Comparison of ENCODE assay signal across 16 cellular contexts in the genomic region with DNA sequence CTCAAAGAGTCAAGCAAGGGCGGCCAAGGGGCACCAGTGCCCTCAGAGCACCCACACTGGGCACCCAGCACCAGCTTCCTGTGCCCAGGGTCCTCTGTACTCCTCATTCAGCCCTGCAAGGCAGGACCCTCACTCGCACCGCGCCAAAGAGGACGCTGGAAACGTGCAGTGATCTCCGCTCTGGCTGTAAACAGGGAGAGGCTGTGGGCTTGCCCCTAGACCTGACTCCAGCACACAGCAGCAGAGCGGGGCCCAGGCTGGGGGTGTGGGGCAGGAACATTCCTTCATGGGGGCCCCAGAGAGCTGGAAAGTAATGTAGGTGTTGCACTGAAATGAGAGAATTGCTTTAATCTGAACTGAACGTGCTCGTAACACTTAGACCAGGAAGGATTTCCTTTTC. TPM values are rescaled to one million over a fixed set of nuclear protein-coding genes. Genes with fewer than 3 reads are reported as not detected.
DNase-seq lines count a peak whose midpoint lies in the region; ATAC-seq and TF ChIP-seq lines count a peak whose summit lies in the region.
"Had no signal": no experiment of that assay in that cellular context is flagged by ENCODE, and none has a peak within 500 bp of the region (broad histone marks: within the 10 kb centered on the region; RNA-seq: fewer than 3 reads in every experiment).

No MANE protein-coding gene starts in this region.

- intact Hi-C loops in activated naive CD4-positive, alpha-beta T cell treated with anti-CD3 and anti-CD28 coated beads for 36 hours (cut with micrococcal nuclease): loop anchor here (10.0 kb wide), 1 partner anchor 1601 kb away; no protein-coding TSS in a partner anchor
- intact Hi-C loops in adrenal gland (cut with DNase I): no loop called here

- H3K9ac ChIP-seq in Loucy (ENCODE audit: low read depth, low read length, poor library complexity, severe bottlenecking): no peak overlapping the region
- H3K9ac ChIP-seq: GM23248 had no signal

- no peak for ATAC-seq in stimulated activated effector memory CD8-positive, alpha-beta T cell treated with anti-CD3 and anti-CD28 coated beads, Interleukin-12 subunit alpha, Interleukin-12 subunit beta, amount 100 ng/mL, for 72 hours
- ATAC-seq in HG02852 (IDR thresholded peaks at IDR 0.05; ENCODE audit: unreplicated experiment) (no peak), gastroesophageal sphincter (no peak)

- TF ChIP-seq CTCF in Loucy (conservative IDR thresholded peaks at IDR 0.05; ENCODE audit: low read length): no peak
- TF ChIP-seq CTCF in adrenal gland (IDR thresholded peaks at IDR 0.05): no peak
- TF ChIP-seq CTCF in gastroesophageal sphincter (IDR thresholded peaks at IDR 0.05): no peak

- DNase-seq in activated naive CD4-positive, alpha-beta T cell treated with anti-CD3 and anti-CD28 coated beads, Interleukin-2, amount 10 ng/mL, durations not matched to agents 7 days and 5 days: no peak
- DNase-seq in activated naive CD4-positive, alpha-beta T cell treated with anti-CD3 and anti-CD28 coated beads for 36 hours: no peak
- peak; percentile 43 for DNase-seq in ecto neural progenitor cell (ENCODE audit: low spot score)
- DNase-seq in stimulated activated effector memory CD8-positive, alpha-beta T cell treated with anti-CD3 and anti-CD28 coated beads, Interleukin-12 subunit alpha, Interleukin-12 subunit beta, amount 100 ng/mL, for 72 hours (ENCODE audit: low spot score in 2 of 2): no peak
- DNase-seq in adrenal gland: no peak
- DNase-seq: DND-41, GDM1, GM23248, NCI-H1048, NCI-H1694 treated with DMSO at 0.1 percent for 48 hours, NCI-H748 treated with DMSO at 0.1 percent for 48 hours, PC-9 had no signal

- no peaks in the 10 kb centered on the region for H3K9me2 ChIP-seq in Loucy (replicated peaks; ENCODE audit: low read depth, low read length)

- H3K27me3 ChIP-seq in Loucy (ENCODE audit: insufficient read depth, low read length, poor library complexity, severe bottlenecking) (no peaks in the 10 kb centered on the region), adrenal gland (no peaks in the 10 kb centered on the region), gastroesophageal sphincter (no peaks in the 10 kb centered on the region)

- H3K4me3 ChIP-seq in Loucy (ENCODE audit: low read length, poor library complexity, severe bottlenecking) (no peak overlapping the region), adrenal gland (no peak overlapping the region), gastroesophageal sphincter (no peak overlapping the region)
- H3K4me3 ChIP-seq: GM23248, PC-9 had no signal

- H3K27ac Mint-ChIP-seq in activated naive CD4-positive, alpha-beta T cell treated with anti-CD3 and anti-CD28 coated beads, Interleukin-2, amount 10 ng/mL, durations not matched to agents 7 days and 5 days: peak overlapping the region; percentile 85
- H3K27ac Mint-ChIP-seq in activated naive CD4-positive, alpha-beta T cell treated with anti-CD3 and anti-CD28 coated beads for 36 hours: no peak overlapping the region
- peak overlapping the region; percentile 88 for H3K27ac Mint-ChIP-seq in stimulated activated effector memory CD8-positive, alpha-beta T cell treated with anti-CD3 and anti-CD28 coated beads, Interleukin-12 subunit alpha, Interleukin-12 subunit beta, amount 100 ng/mL, for 72 hours

- WGBS in adrenal gland, 4 donors: 68 to 89% (median 85%) methylated on average over 5 to 10 of the region's 10 CpGs
- WGBS in gastroesophageal sphincter (ENCODE audit: low coverage in 1 of 2), 2 donors: 84% methylated on average over 2 of the region's 10 CpGs; no CpG with 5 or more reads in 1 of the 2 donors

- H3K9me3 Mint-ChIP-seq in activated naive CD4-positive, alpha-beta T cell treated with anti-CD3 and anti-CD28 coated beads, Interleukin-2, amount 10 ng/mL, durations not matched to agents 7 days and 5 days: no peaks in the 10 kb centered on the region
- H3K9me3 Mint-ChIP-seq in activated naive CD4-positive, alpha-beta T cell treated with anti-CD3 and anti-CD28 coated beads for 36 hours: peaks cover 2% of the 10 kb centered on the region
- H3K9me3 Mint-ChIP-seq in stimulated activated effector memory CD8-positive, alpha-beta T cell treated with anti-CD3 and anti-CD28 coated beads, Interleukin-12 subunit alpha, Interleukin-12 subunit beta, amount 100 ng/mL, for 72 hours: no peaks in the 10 kb centered on the region

- H3K36me3 ChIP-seq in Loucy (ENCODE audit: insufficient read depth, low read length) (no peaks in the 10 kb centered on the region), adrenal gland (replicated peaks in 1 of 2) (no peaks in the 10 kb centered on the region), gastroesophageal sphincter (no peaks in the 10 kb centered on the region)

- TF ChIP-seq EP300 in gastroesophageal sphincter (IDR thresholded peaks at IDR 0.05): no peak

- H3K27ac ChIP-seq in adrenal gland (no peak overlapping the region), gastroesophageal sphincter (no peak overlapping the region)
- H3K27ac ChIP-seq: GM23248, PC-9 had no signal

- peaks cover 12% of the 10 kb centered on the region for H3K4me1 ChIP-seq in Loucy (ENCODE audit: insufficient read depth, low read length, poor library complexity, severe bottlenecking)
- peaks cover 0 to 5% of the 10 kb centered on the region in 2 donors for H3K4me1 ChIP-seq in adrenal gland (replicated peaks in 1 of 2)
- peaks cover 0 to 6% (median 0%) of the 10 kb centered on the region in 3 donors for H3K4me1 ChIP-seq in gastroesophageal sphincter

- no peaks in the 10 kb centered on the region for H3K79me2 ChIP-seq in Loucy (ENCODE audit: insufficient read depth, low read length)

- peak overlapping the region; percentile 71 for H2AFZ ChIP-seq in Loucy (ENCODE audit: low read length)
- H2AFZ ChIP-seq: GM23248, PC-9 had no signal

- no peak overlapping the region for H3K4me3 Mint-ChIP-seq in activated naive CD4-positive, alpha-beta T cell treated with anti-CD3 and anti-CD28 coated beads, Interleukin-2, amount 10 ng/mL, durations not matched to agents 7 days and 5 days
- no peak overlapping the region for H3K4me3 Mint-ChIP-seq in activated naive CD4-positive, alpha-beta T cell treated with anti-CD3 and anti-CD28 coated beads for 36 hours
- H3K4me3 Mint-ChIP-seq in stimulated activated effector memory CD8-positive, alpha-beta T cell treated with anti-CD3 and anti-CD28 coated beads, Interleukin-12 subunit alpha, Interleukin-12 subunit beta, amount 100 ng/mL, for 72 hours: no peak overlapping the region
- H3K4me3 Mint-ChIP-seq: CD14-positive monocyte had no signal

- TF ChIP-seq POLR2A in adrenal gland (IDR thresholded peaks at IDR 0.05) (no peak), gastroesophageal sphincter (IDR thresholded peaks at IDR 0.05) (no peak)

- peak overlapping the region; percentile 8 for H3K4me2 ChIP-seq in Loucy (ENCODE audit: low read depth, low read length, poor library complexity, severe bottlenecking)
- H3K4me2 ChIP-seq: PC-9 had no signal

- no peaks in the 10 kb centered on the region for H4K20me1 ChIP-seq in Loucy (ENCODE audit: insufficient read depth, low read length, poor library complexity, severe bottlenecking)

- peaks cover 40% of the 10 kb centered on the region for H3K4me1 Mint-ChIP-seq in activated naive CD4-positive, alpha-beta T cell treated with anti-CD3 and anti-CD28 coated beads, Interleukin-2, amount 10 ng/mL, durations not matched to agents 7 days and 5 days
- H3K4me1 Mint-ChIP-seq in activated naive CD4-positive, alpha-beta T cell treated with anti-CD3 and anti-CD28 coated beads for 36 hours (ENCODE audit: low read depth): peaks cover 23% of the 10 kb centered on the region
- peaks cover 32% of the 10 kb centered on the region for H3K4me1 Mint-ChIP-seq in stimulated activated effector memory CD8-positive, alpha-beta T cell treated with anti-CD3 and anti-CD28 coated beads, Interleukin-12 subunit alpha, Interleukin-12 subunit beta, amount 100 ng/mL, for 72 hours

- H3K27me3 Mint-ChIP-seq in activated naive CD4-positive, alpha-beta T cell treated with anti-CD3 and anti-CD28 coated beads, Interleukin-2, amount 10 ng/mL, durations not matched to agents 7 days and 5 days: no peaks in the 10 kb centered on the region
- H3K27me3 Mint-ChIP-seq in activated naive CD4-positive, alpha-beta T cell treated with anti-CD3 and anti-CD28 coated beads for 36 hours (ENCODE audit: low read depth): no peaks in the 10 kb centered on the region

- H3K9me3 ChIP-seq in Loucy (ENCODE audit: insufficient read depth, low read depth, low read length) (no peaks in the 10 kb centered on the region), adrenal gland (replicated peaks in 1 of 3) (no peaks in the 10 kb centered on the region), gastroesophageal sphincter (no peaks in the 10 kb centered on the region)

- CTCF ChIA-PET in activated naive CD4-positive, alpha-beta T cell treated with anti-CD3 and anti-CD28 coated beads, Interleukin-2, amount 10 ng/mL, durations not matched to agents 7 days and 5 days (lab: Charles Lee): interaction anchor here (0.9 to 1.1 kb wide), 2 partner anchors 8 to 24 kb away, joined by 4 to 5 read pairs; no protein-coding TSS in a partner anchor
- CTCF ChIA-PET in activated naive CD4-positive, alpha-beta T cell treated with anti-CD3 and anti-CD28 coated beads for 36 hours (lab: Charles Lee): interaction anchor here (1.6 kb wide), 1 partner anchor 57 kb away, joined by 3 read pairs; a partner anchor contains a TSS

- no peaks in the 10 kb centered on the region for H3F3A ChIP-seq in Loucy (ENCODE audit: low read depth)

- peaks cover 11% of the 10 kb centered on the region for H3K36me3 Mint-ChIP-seq in activated naive CD4-positive, alpha-beta T cell treated with anti-CD3 and anti-CD28 coated beads, Interleukin-2, amount 10 ng/mL, durations not matched to agents 7 days and 5 days
- H3K36me3 Mint-ChIP-seq in activated naive CD4-positive, alpha-beta T cell treated with anti-CD3 and anti-CD28 coated beads for 36 hours (ENCODE audit: low read depth): no peaks in the 10 kb centered on the region
- peaks cover 6% of the 10 kb centered on the region for H3K36me3 Mint-ChIP-seq in stimulated activated effector memory CD8-positive, alpha-beta T cell treated with anti-CD3 and anti-CD28 coated beads, Interleukin-12 subunit alpha, Interleukin-12 subunit beta, amount 100 ng/mL, for 72 hours

RNA-seq across cellular contexts. Expression of a gene that starts 5.0 kb away (rescaled TPM):
- 10 to 100 TPM; 20.6 to 23.4 TPM for total RNA-seq in activated naive CD4-positive, alpha-beta T cell treated with anti-CD3 and anti-CD28 coated beads for 36 hours
- total RNA-seq in adrenal gland (10 to 100 TPM; 20.0 to 96.9 (median 40.3) TPM), gastroesophageal sphincter (10 to 100 TPM; 25.2 to 35.6 (median 30.9) TPM)
- 10 to 100 TPM; 20.0 to 94.3 (median 35.8) TPM for polyA plus RNA-seq in adrenal gland

RNA-seq across cellular contexts. Expression of a gene that starts 8.8 kb away (rescaled TPM):
- 10 to 100 TPM; 25.1 to 29.6 TPM for total RNA-seq in activated naive CD4-positive, alpha-beta T cell treated with anti-CD3 and anti-CD28 coated beads for 36 hours
- 100 to 1,000 TPM in 3 of 8 donors, 10 to 100 TPM in 5; 39.6 to 112 (median 81.1) TPM for total RNA-seq in adrenal gland
- 100 to 1,000 TPM in 1 of 3 donors, 10 to 100 TPM in 2; 20.4 to 221 (median 94.2) TPM for polyA plus RNA-seq in adrenal gland
- total RNA-seq in gastroesophageal sphincter: 10 to 100 TPM; 61.5 to 91.1 (median 74.7) TPM

RNA-seq across cellular contexts. Expression of a gene that starts 57.4 kb away (rescaled TPM):
- 10 to 100 TPM; 24.6 to 25.6 TPM for total RNA-seq in activated naive CD4-positive, alpha-beta T cell treated with anti-CD3 and anti-CD28 coated beads for 36 hours
- total RNA-seq in adrenal gland (10 to 100 TPM; 24.0 to 43.3 (median 33.6) TPM), gastroesophageal sphincter (10 to 100 TPM; 50.9 to 80.7 (median 66.1) TPM)
- 10 to 100 TPM; 14.3 to 78.5 (median 72.6) TPM for polyA plus RNA-seq in adrenal gland
